ENCODE assay signal across 13 cellular contexts in genomic region chr7:92699560-92699959, GRCh38.
DNase-seq lines count a peak whose midpoint lies in the region; ATAC-seq, FAIRE-seq and TF ChIP-seq lines count a peak whose summit lies in the region.
"Had no signal": no experiment of that assay in that cellular context is flagged by ENCODE, and none has a peak within 500 bp of the region (broad histone marks: within the 10 kb centered on the region; RNA-seq: fewer than 3 reads in every experiment).

No MANE protein-coding gene starts in this region.

- no peaks in the 10 kb centered on the region for H3K9me2 ChIP-seq in GM23248 (ENCODE audit: insufficient read depth)
- no peaks in the 10 kb centered on the region for H3K9me2 ChIP-seq in hepatocyte (replicated peaks; ENCODE audit: insufficient read depth)

- H3K36me3 ChIP-seq in GM23248 (ENCODE audit: low read depth): 0 out of 2 replicates have a peak, but pooled peaks cover under 1% of the 10 kb centered on the region
- H3K36me3 ChIP-seq in hepatocyte (replicated peaks; ENCODE audit: insufficient read depth, low read depth): no peaks in the 10 kb centered on the region
- H3K36me3 ChIP-seq: HAP-1 had no signal

- peak overlapping the region; percentile 64 to 85; a peak in 5 of 6 replicates for H3K27ac ChIP-seq in A549
- peak overlapping the region; percentile 73; the same call in 1 of the 2 replicates for H3K27ac ChIP-seq in GM23248
- H3K27ac ChIP-seq in hepatocyte: peak overlapping the region; percentile 77
- H3K27ac ChIP-seq: KMS-11 had no signal

- H3K9ac ChIP-seq in GM23248: no peak overlapping the region
- H3K9ac ChIP-seq: KMS-11 had no signal

- peaks cover 56% of the 10 kb centered on the region for H3K4me1 ChIP-seq in A549
- peaks cover 47% of the 10 kb centered on the region for H3K4me1 ChIP-seq in GM23248 (ENCODE audit: insufficient read depth)
- peaks cover 41% of the 10 kb centered on the region for H3K4me1 ChIP-seq in hepatocyte (ENCODE audit: insufficient read depth)

- DNase-seq in A549 (ENCODE audit: low read depth in 1 of 2, low spot score in 1 of 2) (no peak), GM23248 (peak; percentile 48), amniotic epithelial cell (ENCODE audit: low read depth) (peak; percentile 64), hepatocyte (ENCODE audit: low spot score) (no peak), kidney glomerular epithelial cell (lab: John Stamatoyannopoulos, UW) (no peak), NOMO-1 (lab: John Stamatoyannopoulos, UW; ENCODE audit: unreplicated experiment in 2 of 2) (no peak)
- DNase-seq: DMS153, NCI-H1694 treated with DMSO at 0.1 percent for 48 hours had no signal

- in situ Hi-C loops in GM23248 (cut with MboI): loop anchor here (10.0 kb wide), 1 partner anchor 135 kb away; the partner anchor contains the start of gene CDK6

- H3K4me3 ChIP-seq in A549 (no peak overlapping the region), GM23248 (no peak overlapping the region), hepatocyte (no peak overlapping the region)
- H3K4me3 ChIP-seq: HAP-1 had no signal

- POLR2A ChIA-PET in A549 (lab: Yijun Ruan, JAX): no interaction called here

- TF ChIP-seq CTCF in A549 (IDR thresholded peaks at IDR 0.05): no peak
- no peak for TF ChIP-seq CTCF in hepatocyte (IDR thresholded peaks at IDR 0.05; ENCODE audit: poor library complexity)

- no peaks in the 10 kb centered on the region for H3K9me3 ChIP-seq in A549
- no peaks in the 10 kb centered on the region for H3K9me3 ChIP-seq in GM23248 (ENCODE audit: low read depth)
- H3K9me3 ChIP-seq in hepatocyte (ENCODE audit: low read depth): no peaks in the 10 kb centered on the region
- H3K9me3 ChIP-seq: HAP-1 had no signal

- ATAC-seq in A549 (no peak), GM21526 (IDR thresholded peaks at IDR 0.05; ENCODE audit: low FRiP score, unreplicated experiment) (no peak), GM19467 (IDR thresholded peaks at IDR 0.05; ENCODE audit: unreplicated experiment) (no peak)

- CTCF ChIA-PET in A549 (lab: Yijun Ruan, JAX): interaction anchor here (1.3 to 8.8 kb wide), 2 partner anchors 12 to 132 kb away, joined by 3 to 74 read pairs; no protein-coding TSS in a partner anchor

- H2AFZ ChIP-seq in GM23248: no peak overlapping the region
- H2AFZ ChIP-seq in hepatocyte: no peak overlapping the region

- no peak for TF ChIP-seq RAD21 in A549 (conservative IDR thresholded peaks at IDR 0.05 in 1 of 2, IDR thresholded peaks at IDR 0.05 in 1 of 2)

- H3K4me2 ChIP-seq in A549 (peak overlapping the region; percentile 72), GM23248 (ENCODE audit: unreplicated experiment) (no peak overlapping the region), hepatocyte (no peak overlapping the region)
- H3K4me2 ChIP-seq: KMS-11 had no signal

- H3K27me3 ChIP-seq in GM23248 (replicated peaks; ENCODE audit: insufficient read depth) (no peaks in the 10 kb centered on the region), hepatocyte (no peaks in the 10 kb centered on the region)

- H4K20me1 ChIP-seq in GM23248 (ENCODE audit: insufficient read depth): no peaks in the 10 kb centered on the region
- peaks cover 3% of the 10 kb centered on the region for H4K20me1 ChIP-seq in hepatocyte (ENCODE audit: insufficient read depth, poor library complexity, severe bottlenecking)

- TF ChIP-seq EP300 in A549 (IDR thresholded peaks at IDR 0.05): no peak

- H3K79me2 ChIP-seq in GM23248 (ENCODE audit: insufficient read depth): peaks cover 84% of the 10 kb centered on the region
- peaks cover 40% of the 10 kb centered on the region for H3K79me2 ChIP-seq in hepatocyte

- no peak for TF ChIP-seq POLR2A in A549 (IDR thresholded peaks at IDR 0.05; ENCODE audit: low read length)

- WGBS in A549 (ENCODE audit: missing lambda C conversion rate): 60% methylated on average over 2 of the region's 2 CpGs
- WGBS in GM23248 (ENCODE audit: low coverage in 1 of 2, low lambda C conversion rate in 2 of 2, missing lambda C conversion rate in 2 of 2), 2 experiments: 84 to 86% methylated on average over 2 of the region's 2 CpGs
- 70% methylated on average over 2 of the region's 2 CpGs for WGBS in hepatocyte (ENCODE audit: low lambda C conversion rate, missing lambda C conversion rate)

- peaks cover 48% of the 10 kb centered on the region for H3F3A ChIP-seq in GM23248 (ENCODE audit: insufficient read depth)

- no peak for FAIRE-seq in A549 (lab: Jason Lieb, UNC)
- FAIRE-seq: frontal cortex had no signal

TF ChIP-seq in A549, 52 proteins besides CTCF, POLR2A, EP300 and RAD21:
- TF ChIP-seq CEBPB (IDR thresholded peaks at IDR 0.05): 0 out of 4 replicates have a peak, but pooled peaks of 1 of the 2 experiments have one; percentile 15
- peak; percentile 3 for TF ChIP-seq MAFK (IDR thresholded peaks at IDR 0.05; ENCODE audit: partially characterized antibody)
- no peak for TF ChIP-seq POLR2AphosphoS2 (conservative IDR thresholded peaks at IDR 0.05; ENCODE audit: low read length)

Comparison
In these comparisons a context has a peak if more than half of its experiments do, and no peak if none do; other contexts are left out.
1. DNase-seq: peak in GM23248 (single experiment) and amniotic epithelial cell (single experiment); none in A549 (0 of 2), hepatocyte (single experiment), kidney glomerular epithelial cell (single experiment) and NOMO-1 (0 of 2).
2. Peak in every context shown above with its lines, with median percentiles within 50 percentile points of each other: H3K27ac ChIP-seq.